In genomic region chr1:204507317-204508105, GRCh38 we compare ENCODE assay signal across 8 cellular contexts. TPM values are rescaled to one million over a fixed set of nuclear protein-coding genes. Genes with fewer than 3 reads are reported as not detected.
A peak's percentile ranks its signal among the peaks of the same experiment; 100 is the strongest.
DNase-seq lines count a peak whose midpoint lies in the region; ATAC-seq and TF ChIP-seq lines count a peak whose summit lies in the region.

No MANE protein-coding gene starts in this region.

- peak overlapping the region; percentile 93 for H3K9ac ChIP-seq in HUES48 (ENCODE audit: low read depth, low read length)

- TF ChIP-seq CTCF in AG04449 (IDR thresholded peaks at IDR 0.05; ENCODE audit: insufficient read depth, low read length, missing control alignments) (no peak), Panc1 (IDR thresholded peaks at IDR 0.05) (no peak)

- ATAC-seq in Panc1: peak; percentile 36
- ATAC-seq in central memory CD8-positive, alpha-beta T cell (replicated peaks; ENCODE audit: extremely low read depth, poor library complexity, severe bottlenecking): peak; percentile 58
- peak; percentile 29 for ATAC-seq in left colon
- ATAC-seq in HG02610 (IDR thresholded peaks at IDR 0.05; ENCODE audit: unreplicated experiment): no peak

- POLR2A ChIA-PET in AG04449 (lab: Yijun Ruan, JAX) (interaction anchor here (0.6 to 2.6 kb wide), 3 partner anchors 9 to 744 kb away, joined by 3 to 26 read pairs (median 7); partner anchors contain the start of genes MDM4 and PIK3C2B), Panc1 (lab: Charles Lee) (interaction anchor here (0.7 to 1.2 kb wide), 3 partner anchors 8 to 342 kb away, joined by 3 to 4 read pairs (median 3); no protein-coding TSS in a partner anchor)

- DNase-seq in AG04449 (ENCODE audit: low read depth, low spot score): no peak
- no peak for DNase-seq in Panc1 (ENCODE audit: low read depth, low spot score)
- DNase-seq in central memory CD8-positive, alpha-beta T cell (ENCODE audit: low spot score in 2 of 2): peak in 1 of 2 donors; percentile 21
- DNase-seq in left colon: no peak

- peaks cover 10% of the 10 kb centered on the region for H3K27me3 Mint-ChIP-seq in central memory CD8-positive, alpha-beta T cell
- no peaks in the 10 kb centered on the region for H3K27me3 Mint-ChIP-seq in stimulated activated naive CD8-positive, alpha-beta T cell treated with anti-CD3 and anti-CD28 coated beads, Interleukin-15, Interleukin-2, amounts not matched to agents 100 ng/mL and 50 ng/mL, for 24 hours

- intact Hi-C loops in Panc1 (cut with micrococcal nuclease; ENCODE audit: unreplicated experiment): no loop called here
- intact Hi-C loops in left colon (cut with DNase I, micrococcal nuclease): no loop called here

- H3K9me3 Mint-ChIP-seq in central memory CD8-positive, alpha-beta T cell: peaks cover 6% of the 10 kb centered on the region
- H3K9me3 Mint-ChIP-seq in stimulated activated naive CD8-positive, alpha-beta T cell treated with anti-CD3 and anti-CD28 coated beads, Interleukin-15, Interleukin-2, amounts not matched to agents 100 ng/mL and 50 ng/mL, for 24 hours: no peaks in the 10 kb centered on the region

- peaks cover 26% of the 10 kb centered on the region for H3K36me3 Mint-ChIP-seq in central memory CD8-positive, alpha-beta T cell (ENCODE audit: insufficient read depth)
- peaks cover 9% of the 10 kb centered on the region for H3K36me3 Mint-ChIP-seq in stimulated activated naive CD8-positive, alpha-beta T cell treated with anti-CD3 and anti-CD28 coated beads, Interleukin-15, Interleukin-2, amounts not matched to agents 100 ng/mL and 50 ng/mL, for 24 hours (ENCODE audit: low read depth)

- peaks cover 35% of the 10 kb centered on the region for H3K4me1 Mint-ChIP-seq in central memory CD8-positive, alpha-beta T cell
- peaks cover 40% of the 10 kb centered on the region for H3K4me1 Mint-ChIP-seq in stimulated activated naive CD8-positive, alpha-beta T cell treated with anti-CD3 and anti-CD28 coated beads, Interleukin-15, Interleukin-2, amounts not matched to agents 100 ng/mL and 50 ng/mL, for 24 hours (ENCODE audit: low read depth)

- H3K9me3 ChIP-seq in HUES48 (ENCODE audit: control insufficient read depth, insufficient read depth, low read length) (no peaks in the 10 kb centered on the region), Panc1 (ENCODE audit: control insufficient read depth, insufficient read depth, low read depth, low read length) (no peaks in the 10 kb centered on the region)

- H3K27me3 ChIP-seq in HUES48 (ENCODE audit: control insufficient read depth, insufficient read depth, low read length) (no peaks in the 10 kb centered on the region), Panc1 (ENCODE audit: control insufficient read depth, insufficient read depth, low read length) (no peaks in the 10 kb centered on the region)

- H3K27ac ChIP-seq in HUES48 (ENCODE audit: low read depth, low read length) (peak overlapping the region; percentile 97), Panc1 (ENCODE audit: low read length) (peak overlapping the region; percentile 84)

- peaks cover 4% of the 10 kb centered on the region; the same call in 1 of the 2 replicates for H3K4me1 ChIP-seq in HUES48 (ENCODE audit: control insufficient read depth, insufficient read depth, low read length)
- H3K4me1 ChIP-seq in Panc1 (ENCODE audit: control insufficient read depth, insufficient read depth, low read length): peaks cover 3% of the 10 kb centered on the region; the same call in 1 of the 2 replicates

- H3K27ac Mint-ChIP-seq in central memory CD8-positive, alpha-beta T cell (ENCODE audit: low read depth): peak overlapping the region; percentile 100
- peak overlapping the region; percentile 87 for H3K27ac Mint-ChIP-seq in stimulated activated naive CD8-positive, alpha-beta T cell treated with anti-CD3 and anti-CD28 coated beads, Interleukin-15, Interleukin-2, amounts not matched to agents 100 ng/mL and 50 ng/mL, for 24 hours

- in situ Hi-C loops in Panc1 (cut with HindIII; ENCODE audit: low pct_unique_long_range_greater_than_20kb, low sequenced_read_pairs): no loop called here

- H3K4me3 Mint-ChIP-seq in central memory CD8-positive, alpha-beta T cell: peak overlapping the region; percentile 100
- H3K4me3 Mint-ChIP-seq in stimulated activated naive CD8-positive, alpha-beta T cell treated with anti-CD3 and anti-CD28 coated beads, Interleukin-15, Interleukin-2, amounts not matched to agents 100 ng/mL and 50 ng/mL, for 24 hours: peak overlapping the region; percentile 90

- BruUV-seq in Panc1 (replicated peaks; lab: Mats Ljungman, UMichigan): no TSS peak

- H3K36me3 ChIP-seq in HUES48 (ENCODE audit: control insufficient read depth, insufficient read depth, low read length) (no peaks in the 10 kb centered on the region), Panc1 (ENCODE audit: control insufficient read depth, insufficient read depth, low read length) (no peaks in the 10 kb centered on the region)

- H3K4me3 ChIP-seq in AG04449 (ENCODE audit: low read depth, low read length) (peak overlapping the region; percentile 55), GM08714 (ENCODE audit: low read length) (peak overlapping the region; percentile 67), HUES48 (ENCODE audit: low read depth, low read length) (peak overlapping the region; percentile 94), Panc1 (ENCODE audit: low read depth in 2 of 2, low read length in 2 of 2) (peak overlapping the region; percentile 57 to 69)

- CTCF ChIA-PET in AG04449 (lab: Yijun Ruan, JAX) (interaction anchor here (1.2 to 19.8 kb wide), 7 partner anchors 8 to 298 kb away, joined by 3 to 1052 read pairs (median 13); partner anchors contain the start of genes MDM4 and PIK3C2B), Panc1 (lab: Charles Lee) (interaction anchor here (1.2 to 3.3 kb wide), 3 partner anchors 18 to 299 kb away, joined by 3 to 13 read pairs (median 4); no protein-coding TSS in a partner anchor)

RNA-seq across cellular contexts. Expression of gene MDM4, which starts 8.7 kb away (rescaled TPM):
- 42.1 TPM for total RNA-seq in Panc1 (2021; ENCODE audit: unreplicated experiment)
- 2.6 TPM for polyA plus RNA-seq in Panc1 (2012; ENCODE audit: insufficient read length)
- total RNA-seq in left colon: 10 to 100 TPM; 47.8 to 64.2 TPM

RNA-seq across cellular contexts. Expression of gene PIK3C2B, which starts 12.9 kb away (rescaled TPM):
- total RNA-seq in Panc1 (2021; ENCODE audit: unreplicated experiment) (19.1 TPM), left colon (10 to 100 TPM; 78.5 to 82.0 TPM)
- 12.8 TPM for polyA plus RNA-seq in Panc1 (2012; ENCODE audit: insufficient read length)
